ENCODE assay signal across 25 cellular contexts in genomic region chr12:64915242-64915641, GRCh38.
A peak's percentile ranks its signal among the peaks of the same experiment; 100 is the strongest.
DNase-seq lines count a peak whose midpoint lies in the region; ATAC-seq, FAIRE-seq and TF ChIP-seq lines count a peak whose summit lies in the region.
"Had no signal": no experiment of that assay in that cellular context is flagged by ENCODE, and none has a peak within 500 bp of the region (broad histone marks: within the 10 kb centered on the region; RNA-seq: fewer than 3 reads in every experiment).

No MANE protein-coding gene starts in this region.

- H2BK20ac ChIP-seq in H1 (ENCODE audit: low read length) = no peak overlapping the region

- POLR2A ChIA-PET in H1 (lab: Charles Lee; ENCODE audit: partially characterized antibody) = no interaction called here

- no peak overlapping the region for H3K23ac ChIP-seq in H1 (ENCODE audit: insufficient read length)

- no peaks in the 10 kb centered on the region for H3K79me1 ChIP-seq in H1 (ENCODE audit: low read depth, low read length)

- H3K4me3 ChIP-seq in bronchial epithelial cell (ENCODE audit: low read depth, low read length) (no peak overlapping the region), H1 (ENCODE audit: extremely low read depth in 1 of 4, insufficient read depth in 2 of 4, low read depth in 3 of 4, low read length in 4 of 4) (no peak overlapping the region)
- H3K4me3 ChIP-seq: A549, BLaER1, GM12878 had no signal

- no peak overlapping the region for H2BK12ac ChIP-seq in H1 (ENCODE audit: low read depth, low read length)

- H3K56ac ChIP-seq in H1 (replicated peaks; ENCODE audit: insufficient read length, low read depth, low read length) = no peak overlapping the region

- DNase-seq in bronchial epithelial cell (ENCODE audit: low read depth) = no peak
- DNase-seq in H1 (ENCODE audit: low read depth in 1 of 2, low spot score in 2 of 2) = no peak
- DNase-seq in SKM-1 (lab: John Stamatoyannopoulos, UW; ENCODE audit: unreplicated experiment) = no peak
- DNase-seq in activated naive CD4-positive, alpha-beta T cell (lab: John Stamatoyannopoulos, UW) = no peak
- DNase-seq: BE2C; C1 segment of cervical spinal cord; CD4-positive, alpha-beta memory T cell; CD4-positive, CD25-positive, alpha-beta regulatory T cell; CD8-positive, alpha-beta memory T cell; COR-L47; DMS 273 treated with DMSO at 0.1 percent for 48 hours; DMS153; DMS53; DMS79; DND-41; EL; GDM1 had no signal

- TF ChIP-seq EP300 in H1 (IDR thresholded peaks at IDR 0.05; ENCODE audit: borderline replicate concordance in 1 of 2, low read depth in 2 of 2, low read length in 2 of 2) = no peak

- no peaks in the 10 kb centered on the region for H3K79me2 ChIP-seq in H1 (ENCODE audit: control insufficient read depth in 1 of 2, insufficient read depth in 2 of 2, low read length in 2 of 2)

- H3K23me2 ChIP-seq in H1 (ENCODE audit: low read depth, low read length) = no peaks in the 10 kb centered on the region; the same call in 1 of the 2 replicates

- H3K4me1 ChIP-seq in H1 (replicated peaks in 1 of 4; ENCODE audit: control insufficient read depth in 3 of 4, insufficient read depth in 4 of 4, low read length in 3 of 4) = no peaks in the 10 kb centered on the region
- H3K4me1 ChIP-seq: A549, BE2C had no signal

- H3K4me2 ChIP-seq in H1 (ENCODE audit: insufficient read depth in 1 of 2, low read depth in 2 of 2, low read length in 2 of 2) = no peak overlapping the region
- H3K4me2 ChIP-seq: A549, BLaER1 had no signal

- H3K4ac ChIP-seq in H1 (replicated peaks; ENCODE audit: insufficient read length, low read depth, low read length) = no peak overlapping the region

- no peaks in the 10 kb centered on the region for H3K36me3 ChIP-seq in bronchial epithelial cell (ENCODE audit: control insufficient read depth, insufficient read depth, low read length)
- H3K36me3 ChIP-seq in H1 (ENCODE audit: control insufficient read depth in 2 of 4, insufficient read depth in 4 of 4, low read length in 3 of 4) = no peaks in the 10 kb centered on the region
- H3K36me3 ChIP-seq: BE2C, BLaER1 had no signal

- no peak overlapping the region for H2AFZ ChIP-seq in H1 (ENCODE audit: low read length)

- no peak overlapping the region for H2BK5ac ChIP-seq in H1 (ENCODE audit: low read depth, low read length)

- no peaks in the 10 kb centered on the region for H3K27me3 ChIP-seq in bronchial epithelial cell (ENCODE audit: control insufficient read depth, insufficient read depth, low read length)
- no peaks in the 10 kb centered on the region for H3K27me3 ChIP-seq in H1 (replicated peaks in 1 of 4; ENCODE audit: control insufficient read depth in 3 of 4, extremely low read depth in 1 of 4, insufficient read depth in 3 of 4, low read length in 3 of 4)
- H3K27me3 ChIP-seq: BLaER1 had no signal

- FAIRE-seq in bronchial epithelial cell (lab: Jason Lieb, UNC) (peak; percentile 60), H1 (lab: Jason Lieb, UNC) (no peak)
- FAIRE-seq: A549, GM12878, GM12892, GM18507 had no signal

- peak overlapping the region; percentile 92; the same call in 1 of the 2 replicates for H2AK5ac ChIP-seq in H1 (ENCODE audit: low read depth, low read length)

- H3K9ac ChIP-seq in H1 (replicated peaks in 1 of 4; ENCODE audit: extremely low read depth in 1 of 4, low read depth in 3 of 4, low read length in 3 of 4) = no peak overlapping the region
- H3K9ac ChIP-seq: BLaER1 had no signal

- TF ChIP-seq POLR2A in H1 (IDR thresholded peaks at IDR 0.05; ENCODE audit: control extremely low read depth in 1 of 2, low read depth in 2 of 2, low read length in 2 of 2) = no peak

- TF ChIP-seq CTCF in VCaP (conservative IDR thresholded peaks at IDR 0.05) = no peak
- no peak for TF ChIP-seq CTCF in bronchial epithelial cell (IDR thresholded peaks at IDR 0.05; ENCODE audit: insufficient read depth, low read length, severe bottlenecking)
- no peak for TF ChIP-seq CTCF in H1 (IDR thresholded peaks at IDR 0.05; ENCODE audit: control extremely low read depth in 1 of 3, insufficient read depth in 1 of 3, low read depth in 1 of 3, low read length in 3 of 3)

- H4K8ac ChIP-seq in H1 (ENCODE audit: extremely low read depth, insufficient read depth, low read length) = no peak overlapping the region

- no peak overlapping the region for H2BK15ac ChIP-seq in H1 (ENCODE audit: low read length)

- TF ChIP-seq RAD21 in H1 (IDR thresholded peaks at IDR 0.05 in 1 of 2, conservative IDR thresholded peaks at IDR 0.05 in 1 of 2; ENCODE audit: low read depth in 2 of 2, low read length in 2 of 2) = no peak

- H3K14ac ChIP-seq in H1 (ENCODE audit: insufficient read length) = no peak overlapping the region

- H3K18ac ChIP-seq in H1 (ENCODE audit: extremely low read depth, low read length) = no peak overlapping the region

- H4K20me1 ChIP-seq in H1 (replicated peaks in 1 of 2; ENCODE audit: control insufficient read depth in 1 of 2, insufficient read depth in 2 of 2, low read length in 2 of 2) = no peaks in the 10 kb centered on the region
- H4K20me1 ChIP-seq: BLaER1 had no signal

- no peak overlapping the region for H4K91ac ChIP-seq in H1 (replicated peaks; ENCODE audit: insufficient read length, low read length)

- H3K9me3 ChIP-seq in H1 (ENCODE audit: insufficient read depth in 2 of 2, low read depth in 1 of 2, low read length in 1 of 2) = no peaks in the 10 kb centered on the region
- H3K9me3 ChIP-seq: A549, BE2C, BLaER1 had no signal

- no peak overlapping the region for H2BK120ac ChIP-seq in H1 (replicated peaks; ENCODE audit: low read depth, low read length)

- H4K5ac ChIP-seq in H1 (ENCODE audit: insufficient read length, low read depth, low read length) = no peak overlapping the region

- WGBS in H1 (ENCODE audit: extremely low coverage in 1 of 2, insufficient coverage in 1 of 2, insufficient read length in 1 of 2, insufficient replicate concordance in 2 of 2, low coverage in 1 of 2, low lambda C conversion rate in 2 of 2, missing lambda C conversion rate in 1 of 2), 2 experiments = 62% methylated on average over 3 of the region's 3 CpGs; no CpG with 5 or more reads in 1 of the 2 experiments

- H3K27ac ChIP-seq in VCaP (peak overlapping the region; percentile 81), H1 (ENCODE audit: low read depth, low read length) (no peak overlapping the region)
- H3K27ac ChIP-seq: A549, BLaER1 had no signal

- ATAC-seq in GM21381 (IDR thresholded peaks at IDR 0.05; ENCODE audit: unreplicated experiment) (no peak), GM19395 (IDR thresholded peaks at IDR 0.05; ENCODE audit: unreplicated experiment) (no peak)
- ATAC-seq: A549, GM12878 had no signal

- CTCF ChIA-PET in H1 (lab: Charles Lee; ENCODE audit: partially characterized antibody) = interaction anchor here (0.6 to 1.1 kb wide), 3 partner anchors 34 to 111 kb away, joined by 3 read pairs; no protein-coding TSS in a partner anchor

TF ChIP-seq in H1, 55 proteins besides CTCF, POLR2A, EP300 and RAD21:
- no peak for TF ChIP-seq HDAC2 (IDR thresholded peaks at IDR 0.05; ENCODE audit: borderline replicate concordance in 1 of 2, low read depth in 2 of 2, low read length in 2 of 2)
